ENCODE assay signal across 30 cellular contexts in genomic region chr15:24777307-24777706, GRCh38.
"Had no signal": no experiment of that assay in that cellular context is flagged by ENCODE, and none has a peak within 500 bp of the region (broad histone marks: within the 10 kb centered on the region; RNA-seq: fewer than 3 reads in every experiment).

No MANE protein-coding gene starts in this region.

- H3K4me3 ChIP-seq: adrenal gland, ascending aorta, body of pancreas, breast epithelium, cardiac muscle cell had no signal

- H3K9me3 ChIP-seq: adrenal gland had no signal

- H3K27me3 ChIP-seq: adrenal gland, ascending aorta, body of pancreas, brain microvascular endothelial cell, cardiac muscle cell had no signal

- H3K36me3 ChIP-seq: adrenal gland, ascending aorta, brain microvascular endothelial cell, breast epithelium, cardiac muscle cell had no signal

- H3K27ac ChIP-seq: adrenal gland, ascending aorta, body of pancreas, brain microvascular endothelial cell, breast epithelium, cardiac muscle cell had no signal

- DNase-seq: activated effector memory CD4-positive, alpha-beta T cell treated with anti-CD3 and anti-CD28 coated beads, Interleukin-2, amount 50 U/mL, for 16 hours; activated effector memory CD4-positive, alpha-beta T cell treated with Interleukin-2 at 50 U/mL for 16 hours; activated gamma-delta T cell; activated gamma-delta T cell treated with Interleukin-2 at 50 U/mL for 16 hours; activated naive CD4-positive, alpha-beta T cell; activated naive CD4-positive, alpha-beta T cell treated with anti-CD3 and anti-CD28 coated beads for 36 hours; activated naive CD4-positive, alpha-beta T cell treated with anti-CD3 and anti-CD28 coated beads, Interleukin-2, amount 10 ng/mL, durations not matched to agents 7 days and 5 days; activated naive CD4-positive, alpha-beta T cell treated with anti-CD3 and anti-CD28 coated beads, Interleukin-2, amount 50 U/mL, for 16 hours; activated naive CD4-positive, alpha-beta T cell treated with Interleukin-2 at 50 U/mL for 16 hours; activated naive CD8-positive, alpha-beta T cell treated with anti-CD3 and anti-CD28 coated beads for 36 hours; activated naive CD8-positive, alpha-beta T cell treated with anti-CD3 and anti-CD28 coated beads, Interleukin-2, amount 10 ng/mL, durations not matched to agents 7 days and 5 days; activated naive CD8-positive, alpha-beta T cell treated with anti-CD3 and anti-CD28 coated beads, Interleukin-2, amount 50 U/mL, for 24 hours; activated T-cell treated with anti-CD3 and anti-CD28 coated beads, Interleukin-2, amount 50 U/mL, for 1 hour; activated T-cell treated with anti-CD3 and anti-CD28 coated beads, Interleukin-2, amount 50 U/mL, for 24 hours; activated T-cell treated with anti-CD3 and anti-CD28 coated beads, Interleukin-2, amount 50 U/mL, for 4 hours; activated T-cell treated with anti-CD3 and anti-CD28 coated beads, Interleukin-2, amount 50 U/mL, for 48 hours; activated T-cell treated with anti-CD3 and anti-CD28 coated beads, Interleukin-2, amount 50 U/mL, for 72 hours; adrenal gland; amniotic stem cell; amygdala; anterior cingulate cortex; aorta; body of pancreas; brain microvascular endothelial cell; caudate nucleus; central memory CD4-positive, alpha-beta T cell; cerebellar nuclear complex had no signal
